ENCODE assay signal across 33 cellular contexts in genomic region chr9:79329861-79330260, GRCh38.
"Had no signal": no experiment of that assay in that cellular context is flagged by ENCODE, and none has a peak within 500 bp of the region (broad histone marks: within the 10 kb centered on the region; RNA-seq: fewer than 3 reads in every experiment).

No MANE protein-coding gene starts in this region.

- H3K27ac ChIP-seq: breast epithelium, cardiac muscle cell, colonic mucosa, epithelial cell of prostate, esophagus squamous epithelium, gastroesophageal sphincter, WERI-Rb-1 had no signal

- H3K36me3 ChIP-seq: breast epithelium, cardiac muscle cell, colonic mucosa, esophagus squamous epithelium, gastroesophageal sphincter, WERI-Rb-1 had no signal

- H3K36me3 Mint-ChIP-seq: activated naive CD8-positive, alpha-beta T cell; brain had no signal

- H3K9me3 Mint-ChIP-seq: activated B cell treated with CpG ODN at 0.5 μM for 24 hours; activated CD8-positive, alpha-beta T cell treated with anti-CD3 and anti-CD28 coated beads for 36 hours; activated T-cell treated with anti-CD3 and anti-CD28 coated beads, Interleukin-2, amount 50 U/mL, for 4 hours; activated T-helper 17 cell treated with anti-CD3 and anti-CD28 coated beads, Interleukin-2, amount 50 U/mL, for 72 hours; T-helper 2 cell treated with Interferon-gamma antibody and Interleukin-4, amounts not matched to agents 5 μg/mL and 100 μg/mL, for 36 hours had no signal

- H3K9me3 ChIP-seq: breast epithelium, colonic mucosa, esophagus squamous epithelium, gastroesophageal sphincter had no signal

- H3K4me1 ChIP-seq: breast epithelium, colonic mucosa, esophagus squamous epithelium, gastroesophageal sphincter had no signal

- DNase-seq: activated B cell treated with CpG ODN at 0.5 μM for 24 hours; activated CD4-positive, alpha-beta T cell treated with anti-CD3 and anti-CD28 coated beads for 48 hours; activated CD4-positive, alpha-beta T cell treated with anti-CD3 and anti-CD28 coated beads, Interleukin-2, amount 50 U/mL, for 1 hour; activated CD4-positive, alpha-beta T cell treated with anti-CD3 and anti-CD28 coated beads, Interleukin-2, amount 50 U/mL, for 48 hours; activated CD8-positive, alpha-beta memory T cell treated with anti-CD3 and anti-CD28 coated beads for 24 hours; activated CD8-positive, alpha-beta T cell treated with anti-CD3 and anti-CD28 coated beads for 36 hours; activated effector memory CD4-positive, alpha-beta T cell treated with Interleukin-2 at 50 U/mL for 16 hours; activated gamma-delta T cell treated with Interleukin-2 at 50 U/mL for 16 hours; activated naive CD4-positive, alpha-beta T cell treated with anti-CD3 and anti-CD28 coated beads, Interleukin-2, amount 50 U/mL, for 16 hours; activated naive CD4-positive, alpha-beta T cell treated with Interleukin-2 at 50 U/mL for 16 hours; activated T-cell treated with anti-CD3 and anti-CD28 coated beads, Interleukin-2, amount 50 U/mL, for 4 hours; amygdala; aorta; central memory CD4-positive, alpha-beta T cell; cerebellar nuclear complex; colonic mucosa; effector CD8-positive, alpha-beta T cell; esophagus squamous epithelium; foreskin melanocyte; T-helper 1 cell; T-helper 17 cell; T1000; WERI-Rb-1 had no signal

- H3K4me3 ChIP-seq: breast epithelium, cardiac muscle cell, colonic mucosa, esophagus squamous epithelium, gastroesophageal sphincter had no signal

- H3K4me3 Mint-ChIP-seq: activated B cell treated with CpG ODN at 0.5 μM for 24 hours; activated CD8-positive, alpha-beta T cell treated with anti-CD3 and anti-CD28 coated beads for 36 hours; activated naive CD8-positive, alpha-beta T cell; activated T-cell treated with anti-CD3 and anti-CD28 coated beads, Interleukin-2, amount 50 U/mL, for 4 hours; activated T-helper 17 cell treated with anti-CD3 and anti-CD28 coated beads, Interleukin-2, amount 50 U/mL, for 72 hours; brain; T-helper 17 cell; T-helper 2 cell treated with Interferon-gamma antibody and Interleukin-4, amounts not matched to agents 5 μg/mL and 100 μg/mL, for 36 hours had no signal

- H3K27ac Mint-ChIP-seq: activated B cell treated with CpG ODN at 0.5 μM for 24 hours; activated CD8-positive, alpha-beta T cell treated with anti-CD3 and anti-CD28 coated beads for 36 hours; activated naive CD8-positive, alpha-beta T cell; activated T-helper 17 cell treated with anti-CD3 and anti-CD28 coated beads, Interleukin-2, amount 50 U/mL, for 72 hours; brain; T-helper 17 cell; T-helper 2 cell treated with Interferon-gamma antibody and Interleukin-4, amounts not matched to agents 5 μg/mL and 100 μg/mL, for 36 hours had no signal

- H3K27me3 ChIP-seq: breast epithelium, cardiac muscle cell, colonic mucosa, esophagus squamous epithelium, gastroesophageal sphincter had no signal

- FAIRE-seq: endometrium, endothelial cell of umbilical vein had no signal

- H3K27me3 Mint-ChIP-seq: activated B cell treated with CpG ODN at 0.5 μM for 24 hours; activated CD8-positive, alpha-beta T cell treated with anti-CD3 and anti-CD28 coated beads for 36 hours had no signal

- H3K4me1 Mint-ChIP-seq: activated B cell treated with CpG ODN at 0.5 μM for 24 hours; activated T-helper 17 cell treated with anti-CD3 and anti-CD28 coated beads, Interleukin-2, amount 50 U/mL, for 72 hours; brain; T-helper 17 cell had no signal
